In genomic region chr3:34107669-34108068, GRCh38 we compare ENCODE assay signal across 15 cellular contexts.
DNase-seq lines count a peak whose midpoint lies in the region; ATAC-seq and TF ChIP-seq lines count a peak whose summit lies in the region.
"Had no signal": no experiment of that assay in that cellular context is flagged by ENCODE, and none has a peak within 500 bp of the region (broad histone marks: within the 10 kb centered on the region; RNA-seq: fewer than 3 reads in every experiment).

No MANE protein-coding gene starts in this region.

- H3K4me3 ChIP-seq in OCI-LY3 (ENCODE audit: low read length) (peak overlapping the region; percentile 51), gastrocnemius medialis (no peak overlapping the region)
- H3K4me3 ChIP-seq: lower lobe of right lung had no signal

- in situ Hi-C loops in gastrocnemius medialis (cut with MboI; ENCODE audit: low sequenced_read_pairs in 4 of 4), result no loop called here

- peak overlapping the region; percentile 64 for H3K9ac ChIP-seq in OCI-LY3 (ENCODE audit: low read length)

- peak overlapping the region; percentile 92 for H3K27ac ChIP-seq in OCI-LY3 (ENCODE audit: low read length)
- no peak overlapping the region for H3K27ac ChIP-seq in gastrocnemius medialis
- H3K27ac ChIP-seq: lower lobe of right lung had no signal

- H3K9me3 ChIP-seq in OCI-LY3 (ENCODE audit: insufficient read depth, low read length) (no peaks in the 10 kb centered on the region), gastrocnemius medialis (no peaks in the 10 kb centered on the region)
- H3K9me3 ChIP-seq: lower lobe of right lung had no signal

- TF ChIP-seq CTCF in OCI-LY3 (IDR thresholded peaks at IDR 0.05; ENCODE audit: low read depth, low read length) (no peak), gastrocnemius medialis (IDR thresholded peaks at IDR 0.05 in 4 of 5, conservative IDR thresholded peaks at IDR 0.05 in 1 of 5) (no peak)

- DNase-seq in GM19238 (ENCODE audit: insufficient read length, low spot score), result no peak
- DNase-seq in gastrocnemius medialis, result no peak
- no peak for DNase-seq in CD1c-positive myeloid dendritic cell (ENCODE audit: extremely low spot score)
- no peak for DNase-seq in activated CD4-positive, alpha-beta T cell treated with anti-CD3 and anti-CD28 coated beads for 48 hours
- DNase-seq: aorta; CD8-positive, alpha-beta memory T cell; endodermal cell; lower lobe of right lung; NCI-H1105 treated with DMSO at 0.1 percent for 48 hours; PC-3; stimulated activated CD4-positive, alpha-beta T cell treated with anti-CD3 and anti-CD28 coated beads, Interleukin-1b, Interleukin-23, amount 100 ng/mL, for 48 hours had no signal

- peak overlapping the region; percentile 79 for H3K4me2 ChIP-seq in OCI-LY3 (ENCODE audit: low read length)

- no peaks in the 10 kb centered on the region for H4K20me1 ChIP-seq in OCI-LY3 (ENCODE audit: insufficient read depth, low read length)

- no peaks in the 10 kb centered on the region for H3K79me2 ChIP-seq in OCI-LY3 (ENCODE audit: low read length)

- H3K4me1 ChIP-seq in OCI-LY3 (ENCODE audit: low read length), result peaks cover 78% of the 10 kb centered on the region
- no peaks in the 10 kb centered on the region for H3K4me1 ChIP-seq in gastrocnemius medialis
- H3K4me1 ChIP-seq: lower lobe of right lung had no signal

- ATAC-seq in GM18519 (IDR thresholded peaks at IDR 0.05; ENCODE audit: low FRiP score, unreplicated experiment), result peak; percentile 57
- peak; percentile 42 for ATAC-seq in GM21423 (IDR thresholded peaks at IDR 0.05; ENCODE audit: unreplicated experiment)
- peak; percentile 62 for ATAC-seq in HG03060 (IDR thresholded peaks at IDR 0.05; ENCODE audit: low read depth, unreplicated experiment)
- no peak for ATAC-seq in gastrocnemius medialis
- ATAC-seq: PC-3 had no signal

- TF ChIP-seq POLR2A in gastrocnemius medialis (IDR thresholded peaks at IDR 0.05), result no peak

- intact Hi-C loops in gastrocnemius medialis (cut with DNase I; ENCODE audit: low total_unique reads), result no loop called here

- H3K36me3 ChIP-seq in OCI-LY3 (replicated peaks; ENCODE audit: low read depth, low read length) (no peaks in the 10 kb centered on the region), gastrocnemius medialis (no peaks in the 10 kb centered on the region)
- H3K36me3 ChIP-seq: lower lobe of right lung had no signal

- H2AFZ ChIP-seq in OCI-LY3 (ENCODE audit: low read depth, low read length), result peak overlapping the region; percentile 35; the same call in 1 of the 2 replicates

- H3K27me3 ChIP-seq in OCI-LY3 (ENCODE audit: low read depth, low read length) (no peaks in the 10 kb centered on the region), gastrocnemius medialis (no peaks in the 10 kb centered on the region)

Comparison
In these comparisons a context has a peak if more than half of its experiments do, and no peak if none do; other contexts are left out.
1. ATAC-seq: peak in GM18519 (single experiment), GM21423 (single experiment) and HG03060 (single experiment); none in gastrocnemius medialis (0 of 2).